In the genomic region with DNA sequence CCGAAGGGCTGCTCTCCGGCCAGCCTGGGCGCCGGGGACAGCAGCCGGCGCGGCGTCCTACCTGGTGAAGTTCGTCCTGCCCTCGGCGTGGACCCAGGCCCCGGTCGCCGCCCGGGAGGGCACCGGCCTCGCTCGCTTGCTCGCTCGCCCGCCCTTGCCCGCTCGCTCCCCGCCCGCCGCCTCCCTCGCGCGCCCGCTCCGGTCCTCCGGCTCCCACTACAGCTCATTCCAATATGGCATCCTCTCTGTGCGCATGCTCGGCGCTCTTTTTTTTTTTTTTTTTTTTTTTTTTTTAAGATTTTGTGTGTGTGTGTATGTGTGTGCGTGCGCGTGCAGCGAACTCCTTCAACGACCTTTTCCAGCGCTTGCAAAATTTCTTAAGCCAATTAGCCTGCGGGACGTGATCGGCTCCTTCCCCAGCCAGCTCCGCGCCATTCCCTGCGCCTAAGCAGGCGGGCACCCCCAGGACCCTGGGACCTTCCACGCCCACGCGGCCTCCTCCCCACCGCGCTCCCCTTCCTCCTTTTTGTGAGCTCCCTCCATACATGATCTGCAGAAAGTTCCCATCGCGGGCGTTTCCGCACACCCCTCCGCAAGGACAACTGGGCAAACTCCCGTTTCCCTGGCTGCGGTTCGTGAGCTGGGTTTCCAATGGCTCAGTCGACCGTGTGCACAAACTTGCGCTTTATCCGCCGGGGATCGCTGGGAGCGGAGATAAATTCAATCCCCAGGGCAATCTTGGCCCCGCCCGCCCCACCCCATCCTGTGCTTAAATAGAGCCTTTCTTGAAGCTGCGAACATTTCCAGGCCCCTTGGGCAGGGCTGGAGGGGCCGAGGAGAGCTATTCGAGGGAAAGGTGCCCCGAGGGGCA, we compare ENCODE assay signal across 1 cellular context.
A peak's percentile ranks its signal among the peaks of the same experiment; 100 is the strongest.
TF ChIP-seq lines count a peak whose summit lies in the region.

A gene (minus strand): TSS at position 235 of the 871 bp plus-strand sequence. CDS start 29,136 bp downstream, outside the sequence.

TF ChIP-seq in HEK293, 187 proteins besides CTCF, POLR2A, EP300 and RAD21 (continued from another document):
- TF ChIP-seq, protein P1, sequence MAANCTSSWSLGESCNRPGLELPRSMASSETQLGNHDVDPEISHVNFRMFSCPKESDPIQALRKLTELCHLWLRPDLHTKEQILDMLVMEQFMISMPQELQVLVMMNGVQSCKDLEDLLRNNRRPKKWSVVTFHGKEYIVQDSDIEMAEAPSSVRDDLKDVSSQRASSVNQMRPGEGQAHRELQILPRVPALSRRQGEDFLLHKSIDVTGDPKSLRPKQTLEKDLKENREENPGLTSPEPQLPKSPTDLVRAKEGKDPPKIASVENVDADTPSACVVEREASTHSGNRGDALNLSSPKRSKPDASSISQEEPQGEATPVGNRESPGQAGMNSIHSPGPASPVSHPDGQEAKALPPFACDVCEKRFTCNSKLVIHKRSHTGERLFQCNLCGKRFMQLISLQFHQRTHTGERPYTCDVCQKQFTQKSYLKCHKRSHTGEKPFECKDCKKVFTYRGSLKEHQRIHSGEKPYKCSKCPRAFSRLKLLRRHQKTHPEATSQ (tag by site-specific recombination; IDR thresholded peaks at IDR 0.05), result no peak; the same call in 1 of the 2 replicates
- TF ChIP-seq ZBTB17 (tag by site-specific recombination; IDR thresholded peaks at IDR 0.05) (peak; percentile 34; the same call in 1 of the 2 replicates), ZSCAN23 (tag by site-specific recombination; IDR thresholded peaks at IDR 0.05) (no peak), SP2 (tag by site-specific recombination; IDR thresholded peaks at IDR 0.05) (no peak), ZNF223 (tag by site-specific recombination; IDR thresholded peaks at IDR 0.05) (no peak), ZXDB (tag by site-specific recombination; IDR thresholded peaks at IDR 0.05) (peak; percentile 83), KLF8 (tag by site-specific recombination; IDR thresholded peaks at IDR 0.05) (peak; percentile 77), ZFP69B (tag by site-specific recombination; IDR thresholded peaks at IDR 0.05) (peak; percentile 54; the same call in 1 of the 2 replicates), ZNF610 (tag by site-specific recombination; IDR thresholded peaks at IDR 0.05; ENCODE audit: borderline replicate concordance) (0 out of 2 replicates have a peak, but pooled peaks have one; percentile 44), ZNF571 (tag by site-specific recombination; IDR thresholded peaks at IDR 0.05) (no peak), ZNF664 (tag by site-specific recombination; IDR thresholded peaks at IDR 0.05) (0 out of 2 replicates have a peak, but pooled peaks have one; percentile 15), ZNF2 (tag by site-specific recombination; IDR thresholded peaks at IDR 0.05) (peak; percentile 79), ZBTB8A (tag by site-specific recombination; IDR thresholded peaks at IDR 0.05) (peak; percentile 68), SP3 (tag by site-specific recombination; IDR thresholded peaks at IDR 0.05) (peak; percentile 36), ZSCAN16 (tag by site-specific recombination; IDR thresholded peaks at IDR 0.05) (no peak), EGR2 (tag by site-specific recombination; IDR thresholded peaks at IDR 0.05; ENCODE audit: low read depth) (peak; percentile 67), TRIM28 (IDR thresholded peaks at IDR 0.05; ENCODE audit: borderline replicate concordance, low read length) (no peak), ZFHX2 (tag by site-specific recombination; conservative IDR thresholded peaks at IDR 0.05) (peak; percentile 82), ZNF677 (tag by site-specific recombination; IDR thresholded peaks at IDR 0.05) (no peak), ZNF19 (tag by site-specific recombination; IDR thresholded peaks at IDR 0.05; ENCODE audit: low read depth) (no peak), ZNF776 (tag by site-specific recombination; IDR thresholded peaks at IDR 0.05; ENCODE audit: borderline replicate concordance) (no peak), KLF16 (tag by site-specific recombination; IDR thresholded peaks at IDR 0.05) (peak; percentile 54; the same call in 1 of the 2 replicates), GLI4 (tag by site-specific recombination; IDR thresholded peaks at IDR 0.05) (no peak), MZF1 (tag by site-specific recombination; IDR thresholded peaks at IDR 0.05; ENCODE audit: borderline replicate concordance) (peak; percentile 63; the same call in 1 of the 2 replicates)
- TF ChIP-seq, protein P2, sequence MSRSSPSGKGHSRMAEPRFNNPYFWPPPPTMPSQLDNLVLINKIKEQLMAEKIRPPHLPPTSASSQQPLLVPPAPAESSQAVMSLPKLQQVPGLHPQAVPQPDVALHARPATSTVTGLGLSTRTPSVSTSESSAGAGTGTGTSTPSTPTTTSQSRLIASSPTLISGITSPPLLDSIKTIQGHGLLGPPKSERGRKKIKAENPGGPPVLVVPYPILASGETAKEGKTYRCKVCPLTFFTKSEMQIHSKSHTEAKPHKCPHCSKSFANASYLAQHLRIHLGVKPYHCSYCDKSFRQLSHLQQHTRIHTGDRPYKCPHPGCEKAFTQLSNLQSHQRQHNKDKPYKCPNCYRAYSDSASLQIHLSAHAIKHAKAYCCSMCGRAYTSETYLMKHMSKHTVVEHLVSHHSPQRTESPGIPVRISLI (tag by site-specific recombination; IDR thresholded peaks at IDR 0.05), result peak; percentile 99
- TF ChIP-seq, protein P3, sequence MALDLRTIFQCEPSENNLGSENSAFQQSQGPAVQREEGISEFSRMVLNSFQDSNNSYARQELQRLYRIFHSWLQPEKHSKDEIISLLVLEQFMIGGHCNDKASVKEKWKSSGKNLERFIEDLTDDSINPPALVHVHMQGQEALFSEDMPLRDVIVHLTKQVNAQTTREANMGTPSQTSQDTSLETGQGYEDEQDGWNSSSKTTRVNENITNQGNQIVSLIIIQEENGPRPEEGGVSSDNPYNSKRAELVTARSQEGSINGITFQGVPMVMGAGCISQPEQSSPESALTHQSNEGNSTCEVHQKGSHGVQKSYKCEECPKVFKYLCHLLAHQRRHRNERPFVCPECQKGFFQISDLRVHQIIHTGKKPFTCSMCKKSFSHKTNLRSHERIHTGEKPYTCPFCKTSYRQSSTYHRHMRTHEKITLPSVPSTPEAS (tag by site-specific recombination; IDR thresholded peaks at IDR 0.05), result peak; percentile 98
- TF ChIP-seq, protein P4, sequence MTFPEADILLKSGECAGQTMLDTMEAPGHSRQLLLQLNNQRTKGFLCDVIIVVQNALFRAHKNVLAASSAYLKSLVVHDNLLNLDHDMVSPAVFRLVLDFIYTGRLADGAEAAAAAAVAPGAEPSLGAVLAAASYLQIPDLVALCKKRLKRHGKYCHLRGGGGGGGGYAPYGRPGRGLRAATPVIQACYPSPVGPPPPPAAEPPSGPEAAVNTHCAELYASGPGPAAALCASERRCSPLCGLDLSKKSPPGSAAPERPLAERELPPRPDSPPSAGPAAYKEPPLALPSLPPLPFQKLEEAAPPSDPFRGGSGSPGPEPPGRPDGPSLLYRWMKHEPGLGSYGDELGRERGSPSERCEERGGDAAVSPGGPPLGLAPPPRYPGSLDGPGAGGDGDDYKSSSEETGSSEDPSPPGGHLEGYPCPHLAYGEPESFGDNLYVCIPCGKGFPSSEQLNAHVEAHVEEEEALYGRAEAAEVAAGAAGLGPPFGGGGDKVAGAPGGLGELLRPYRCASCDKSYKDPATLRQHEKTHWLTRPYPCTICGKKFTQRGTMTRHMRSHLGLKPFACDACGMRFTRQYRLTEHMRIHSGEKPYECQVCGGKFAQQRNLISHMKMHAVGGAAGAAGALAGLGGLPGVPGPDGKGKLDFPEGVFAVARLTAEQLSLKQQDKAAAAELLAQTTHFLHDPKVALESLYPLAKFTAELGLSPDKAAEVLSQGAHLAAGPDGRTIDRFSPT (tag by site-specific recombination; IDR thresholded peaks at IDR 0.05), result no peak; the same call in 1 of the 2 replicates
- TF ChIP-seq, protein P5, sequence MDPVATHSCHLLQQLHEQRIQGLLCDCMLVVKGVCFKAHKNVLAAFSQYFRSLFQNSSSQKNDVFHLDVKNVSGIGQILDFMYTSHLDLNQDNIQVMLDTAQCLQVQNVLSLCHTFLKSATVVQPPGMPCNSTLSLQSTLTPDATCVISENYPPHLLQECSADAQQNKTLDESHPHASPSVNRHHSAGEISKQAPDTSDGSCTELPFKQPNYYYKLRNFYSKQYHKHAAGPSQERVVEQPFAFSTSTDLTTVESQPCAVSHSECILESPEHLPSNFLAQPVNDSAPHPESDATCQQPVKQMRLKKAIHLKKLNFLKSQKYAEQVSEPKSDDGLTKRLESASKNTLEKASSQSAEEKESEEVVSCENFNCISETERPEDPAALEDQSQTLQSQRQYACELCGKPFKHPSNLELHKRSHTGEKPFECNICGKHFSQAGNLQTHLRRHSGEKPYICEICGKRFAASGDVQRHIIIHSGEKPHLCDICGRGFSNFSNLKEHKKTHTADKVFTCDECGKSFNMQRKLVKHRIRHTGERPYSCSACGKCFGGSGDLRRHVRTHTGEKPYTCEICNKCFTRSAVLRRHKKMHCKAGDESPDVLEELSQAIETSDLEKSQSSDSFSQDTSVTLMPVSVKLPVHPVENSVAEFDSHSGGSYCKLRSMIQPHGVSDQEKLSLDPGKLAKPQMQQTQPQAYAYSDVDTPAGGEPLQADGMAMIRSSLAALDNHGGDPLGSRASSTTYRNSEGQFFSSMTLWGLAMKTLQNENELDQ (tag by site-specific recombination; IDR thresholded peaks at IDR 0.05; ENCODE audit: low read depth), result no peak
- TF ChIP-seq, protein P6, sequence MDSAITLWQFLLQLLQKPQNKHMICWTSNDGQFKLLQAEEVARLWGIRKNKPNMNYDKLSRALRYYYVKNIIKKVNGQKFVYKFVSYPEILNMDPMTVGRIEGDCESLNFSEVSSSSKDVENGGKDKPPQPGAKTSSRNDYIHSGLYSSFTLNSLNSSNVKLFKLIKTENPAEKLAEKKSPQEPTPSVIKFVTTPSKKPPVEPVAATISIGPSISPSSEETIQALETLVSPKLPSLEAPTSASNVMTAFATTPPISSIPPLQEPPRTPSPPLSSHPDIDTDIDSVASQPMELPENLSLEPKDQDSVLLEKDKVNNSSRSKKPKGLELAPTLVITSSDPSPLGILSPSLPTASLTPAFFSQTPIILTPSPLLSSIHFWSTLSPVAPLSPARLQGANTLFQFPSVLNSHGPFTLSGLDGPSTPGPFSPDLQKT (IDR thresholded peaks at IDR 0.05; ENCODE audit: borderline replicate concordance, low read depth, low read length), result no peak
- TF ChIP-seq, protein P7, sequence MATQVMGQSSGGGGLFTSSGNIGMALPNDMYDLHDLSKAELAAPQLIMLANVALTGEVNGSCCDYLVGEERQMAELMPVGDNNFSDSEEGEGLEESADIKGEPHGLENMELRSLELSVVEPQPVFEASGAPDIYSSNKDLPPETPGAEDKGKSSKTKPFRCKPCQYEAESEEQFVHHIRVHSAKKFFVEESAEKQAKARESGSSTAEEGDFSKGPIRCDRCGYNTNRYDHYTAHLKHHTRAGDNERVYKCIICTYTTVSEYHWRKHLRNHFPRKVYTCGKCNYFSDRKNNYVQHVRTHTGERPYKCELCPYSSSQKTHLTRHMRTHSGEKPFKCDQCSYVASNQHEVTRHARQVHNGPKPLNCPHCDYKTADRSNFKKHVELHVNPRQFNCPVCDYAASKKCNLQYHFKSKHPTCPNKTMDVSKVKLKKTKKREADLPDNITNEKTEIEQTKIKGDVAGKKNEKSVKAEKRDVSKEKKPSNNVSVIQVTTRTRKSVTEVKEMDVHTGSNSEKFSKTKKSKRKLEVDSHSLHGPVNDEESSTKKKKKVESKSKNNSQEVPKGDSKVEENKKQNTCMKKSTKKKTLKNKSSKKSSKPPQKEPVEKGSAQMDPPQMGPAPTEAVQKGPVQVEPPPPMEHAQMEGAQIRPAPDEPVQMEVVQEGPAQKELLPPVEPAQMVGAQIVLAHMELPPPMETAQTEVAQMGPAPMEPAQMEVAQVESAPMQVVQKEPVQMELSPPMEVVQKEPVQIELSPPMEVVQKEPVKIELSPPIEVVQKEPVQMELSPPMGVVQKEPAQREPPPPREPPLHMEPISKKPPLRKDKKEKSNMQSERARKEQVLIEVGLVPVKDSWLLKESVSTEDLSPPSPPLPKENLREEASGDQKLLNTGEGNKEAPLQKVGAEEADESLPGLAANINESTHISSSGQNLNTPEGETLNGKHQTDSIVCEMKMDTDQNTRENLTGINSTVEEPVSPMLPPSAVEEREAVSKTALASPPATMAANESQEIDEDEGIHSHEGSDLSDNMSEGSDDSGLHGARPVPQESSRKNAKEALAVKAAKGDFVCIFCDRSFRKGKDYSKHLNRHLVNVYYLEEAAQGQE (tag by site-specific recombination; IDR thresholded peaks at IDR 0.05), result peak; percentile 17; the same call in 1 of the 2 replicates
- TF ChIP-seq, protein P8, sequence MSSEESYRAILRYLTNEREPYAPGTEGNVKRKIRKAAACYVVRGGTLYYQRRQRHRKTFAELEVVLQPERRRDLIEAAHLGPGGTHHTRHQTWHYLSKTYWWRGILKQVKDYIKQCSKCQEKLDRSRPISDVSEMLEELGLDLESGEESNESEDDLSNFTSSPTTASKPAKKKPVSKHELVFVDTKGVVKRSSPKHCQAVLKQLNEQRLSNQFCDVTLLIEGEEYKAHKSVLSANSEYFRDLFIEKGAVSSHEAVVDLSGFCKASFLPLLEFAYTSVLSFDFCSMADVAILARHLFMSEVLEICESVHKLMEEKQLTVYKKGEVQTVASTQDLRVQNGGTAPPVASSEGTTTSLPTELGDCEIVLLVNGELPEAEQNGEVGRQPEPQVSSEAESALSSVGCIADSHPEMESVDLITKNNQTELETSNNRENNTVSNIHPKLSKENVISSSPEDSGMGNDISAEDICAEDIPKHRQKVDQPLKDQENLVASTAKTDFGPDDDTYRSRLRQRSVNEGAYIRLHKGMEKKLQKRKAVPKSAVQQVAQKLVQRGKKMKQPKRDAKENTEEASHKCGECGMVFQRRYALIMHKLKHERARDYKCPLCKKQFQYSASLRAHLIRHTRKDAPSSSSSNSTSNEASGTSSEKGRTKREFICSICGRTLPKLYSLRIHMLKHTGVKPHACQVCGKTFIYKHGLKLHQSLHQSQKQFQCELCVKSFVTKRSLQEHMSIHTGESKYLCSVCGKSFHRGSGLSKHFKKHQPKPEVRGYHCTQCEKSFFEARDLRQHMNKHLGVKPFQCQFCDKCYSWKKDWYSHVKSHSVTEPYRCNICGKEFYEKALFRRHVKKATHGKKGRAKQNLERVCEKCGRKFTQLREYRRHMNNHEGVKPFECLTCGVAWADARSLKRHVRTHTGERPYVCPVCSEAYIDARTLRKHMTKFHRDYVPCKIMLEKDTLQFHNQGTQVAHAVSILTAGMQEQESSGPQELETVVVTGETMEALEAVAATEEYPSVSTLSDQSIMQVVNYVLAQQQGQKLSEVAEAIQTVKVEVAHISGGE (tag by site-specific recombination; conservative IDR thresholded peaks at IDR 0.05; ENCODE audit: low read depth), result 0 out of 2 replicates have a peak, but pooled peaks have one; percentile 15
- TF ChIP-seq, protein P9, sequence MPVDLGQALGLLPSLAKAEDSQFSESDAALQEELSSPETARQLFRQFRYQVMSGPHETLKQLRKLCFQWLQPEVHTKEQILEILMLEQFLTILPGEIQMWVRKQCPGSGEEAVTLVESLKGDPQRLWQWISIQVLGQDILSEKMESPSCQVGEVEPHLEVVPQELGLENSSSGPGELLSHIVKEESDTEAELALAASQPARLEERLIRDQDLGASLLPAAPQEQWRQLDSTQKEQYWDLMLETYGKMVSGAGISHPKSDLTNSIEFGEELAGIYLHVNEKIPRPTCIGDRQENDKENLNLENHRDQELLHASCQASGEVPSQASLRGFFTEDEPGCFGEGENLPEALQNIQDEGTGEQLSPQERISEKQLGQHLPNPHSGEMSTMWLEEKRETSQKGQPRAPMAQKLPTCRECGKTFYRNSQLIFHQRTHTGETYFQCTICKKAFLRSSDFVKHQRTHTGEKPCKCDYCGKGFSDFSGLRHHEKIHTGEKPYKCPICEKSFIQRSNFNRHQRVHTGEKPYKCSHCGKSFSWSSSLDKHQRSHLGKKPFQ (tag by site-specific recombination; IDR thresholded peaks at IDR 0.05), result peak; percentile 52; the same call in 1 of the 2 replicates
